16 cellular contexts compared by ENCODE assay signal in the genomic region with DNA sequence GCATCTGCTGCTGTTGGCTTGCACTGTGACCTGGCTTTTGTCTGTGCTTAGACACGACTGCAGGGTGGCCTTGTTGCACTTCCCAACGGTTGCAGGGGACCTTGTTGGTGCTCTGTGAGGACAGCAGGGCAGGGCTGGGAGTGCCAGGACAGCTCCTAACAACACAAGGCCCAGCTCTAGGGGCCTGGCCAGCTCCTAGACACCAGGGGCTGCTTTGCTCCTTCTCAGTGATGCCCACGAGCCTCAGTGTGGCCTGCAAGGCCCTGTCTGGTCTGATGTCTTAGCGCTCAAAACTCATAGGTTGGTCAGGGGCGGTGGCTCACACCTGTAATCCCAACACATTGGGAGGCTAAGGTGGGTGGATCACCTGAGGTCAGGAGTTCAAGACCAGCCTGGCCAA.
DNase-seq lines count a peak whose midpoint lies in the region; ATAC-seq and TF ChIP-seq lines count a peak whose summit lies in the region.
"Had no signal": no experiment of that assay in that cellular context is flagged by ENCODE, and none has a peak within 500 bp of the region (broad histone marks: within the 10 kb centered on the region; RNA-seq: fewer than 3 reads in every experiment).

No MANE protein-coding gene starts in this region.

- H4K91ac ChIP-seq in IMR-90 (ENCODE audit: insufficient read depth, low read depth, low read length) (no peak overlapping the region), neuronal stem cell (ENCODE audit: low read depth, low read length, poor library complexity) (no peak overlapping the region)

- DNase-seq in IMR-90 (no peak), Panc1 (ENCODE audit: low read depth, low spot score) (no peak), neuronal stem cell (ENCODE audit: low spot score) (no peak), stomach (no peak)
- DNase-seq: C1 segment of cervical spinal cord; Calu3; CD4-positive, alpha-beta memory T cell; COR-L47; DMS53; DMS79 treated with DMSO at 0.1 percent for 48 hours; GF-D8; GOT3; H7; HCEC 1CT had no signal

- H3K4me1 ChIP-seq in IMR-90 (ENCODE audit: control insufficient read depth, insufficient read depth, low read length) = peaks cover 8% of the 10 kb centered on the region
- H3K4me1 ChIP-seq in Panc1 (ENCODE audit: control insufficient read depth, insufficient read depth, low read length) = peaks cover 8% of the 10 kb centered on the region; the same call in 1 of the 2 replicates
- H3K4me1 ChIP-seq in neuronal stem cell (ENCODE audit: control insufficient read depth in 2 of 2, insufficient read depth in 1 of 2, low read depth in 1 of 2, low read length in 2 of 2) = peaks cover 4 to 12% of the 10 kb centered on the region in 2 donors
- peaks cover 0 to 5% (median 0%) of the 10 kb centered on the region in 4 donors for H3K4me1 ChIP-seq in stomach

- no peak overlapping the region for H3K56ac ChIP-seq in IMR-90 (ENCODE audit: extremely low read depth, insufficient read depth, low read length)

- no peak overlapping the region for H2BK120ac ChIP-seq in IMR-90 (ENCODE audit: low read depth, low read length)
- H2BK120ac ChIP-seq in neuronal stem cell (ENCODE audit: low read depth, low read length) = no peak overlapping the region

- H3K14ac ChIP-seq in IMR-90 (replicated peaks; ENCODE audit: low read depth, low read length) (no peak overlapping the region), neuronal stem cell (ENCODE audit: low read length) (no peak overlapping the region)

- no peak for TF ChIP-seq POLR2A in IMR-90 (IDR thresholded peaks at IDR 0.05; ENCODE audit: low read depth, low read length)
- TF ChIP-seq POLR2A in stomach (IDR thresholded peaks at IDR 0.05) = no peak

- H3K9ac ChIP-seq in IMR-90 (ENCODE audit: low read depth, low read length) = no peak overlapping the region
- H3K9ac ChIP-seq in neuronal stem cell (ENCODE audit: low read depth, low read length, poor library complexity) = no peak overlapping the region

- H3K23ac ChIP-seq in IMR-90 (ENCODE audit: low read depth, low read length) (no peak overlapping the region), neuronal stem cell (ENCODE audit: low read depth, low read length, poor library complexity) (no peak overlapping the region)

- 80% methylated on average over 1 of the region's 5 CpGs; no CpG with 5 or more reads in 1 of the 2 experiments for WGBS in IMR-90 (ENCODE audit: extremely low coverage in 2 of 2, insufficient read length in 1 of 2), 2 experiments
- WGBS in neuronal stem cell (ENCODE audit: extremely low coverage in 2 of 2, insufficient read length in 2 of 2, insufficient replicate concordance in 1 of 2), 2 donors = no CpG with 5 or more reads among the region's 5 CpGs
- WGBS in stomach, 5 donors = 61 to 93% (median 78%) methylated on average over 3 to 5 of the region's 5 CpGs

- peak overlapping the region; percentile 15 for H2AK9ac ChIP-seq in IMR-90 (replicated peaks; ENCODE audit: low read depth, low read length, poor library complexity)

- TF ChIP-seq CTCF in IMR-90 (conservative IDR thresholded peaks at IDR 0.05; ENCODE audit: low read depth, low read length) (no peak), Panc1 (IDR thresholded peaks at IDR 0.05) (no peak), stomach (IDR thresholded peaks at IDR 0.05) (no peak)

- no peak overlapping the region for H2AK5ac ChIP-seq in IMR-90 (ENCODE audit: low read depth, low read length)
- H2AK5ac ChIP-seq in neuronal stem cell (ENCODE audit: low read depth, low read length) = peak overlapping the region; percentile 93

- no peak overlapping the region for H2BK20ac ChIP-seq in IMR-90 (ENCODE audit: low read depth, low read length)

- dilution Hi-C loops in IMR-90 (cut with HindIII; ENCODE audit: low sequenced_read_pairs, unreplicated experiment) = no loop called here

- in situ Hi-C loops in IMR-90 (cut with MboI; ENCODE audit: low sequenced_read_pairs) (no loop called here), Panc1 (cut with HindIII; ENCODE audit: low pct_unique_long_range_greater_than_20kb, low sequenced_read_pairs) (no loop called here)

- H2BK12ac ChIP-seq in neuronal stem cell (ENCODE audit: low read length) = no peak overlapping the region

- H3K36me3 ChIP-seq in IMR-90 (ENCODE audit: control insufficient read depth, insufficient read depth, low read length) (no peaks in the 10 kb centered on the region), Panc1 (ENCODE audit: control insufficient read depth, insufficient read depth, low read length) (no peaks in the 10 kb centered on the region), neuronal stem cell (replicated peaks in 1 of 2; ENCODE audit: control insufficient read depth in 2 of 2, insufficient read depth in 2 of 2, low read length in 2 of 2) (no peaks in the 10 kb centered on the region), stomach (no peaks in the 10 kb centered on the region)

- H3K27ac ChIP-seq in IMR-90 (ENCODE audit: insufficient read depth, low read length) (no peak overlapping the region), Panc1 (ENCODE audit: low read length) (no peak overlapping the region), neuronal stem cell (replicated peaks; ENCODE audit: low read length) (no peak overlapping the region), stomach (no peak overlapping the region)

- H2BK5ac ChIP-seq in IMR-90 (ENCODE audit: low read depth, low read length, poor library complexity, severe bottlenecking) (no peak overlapping the region), neuronal stem cell (ENCODE audit: low read length) (peak overlapping the region; percentile 42)

- intact Hi-C loops in IMR-90 (cut with micrococcal nuclease) = no loop called here
- intact Hi-C loops in Panc1 (cut with micrococcal nuclease; ENCODE audit: unreplicated experiment) = no loop called here
- intact Hi-C loops in stomach (cut with DNase I; ENCODE audit: low total_unique reads) = no loop called here

- CTCF ChIA-PET in IMR-90 (lab: Yijun Ruan, JAX) = no interaction called here
- CTCF ChIA-PET in Panc1 (lab: Charles Lee) = no interaction called here

- no peaks in the 10 kb centered on the region for H4K20me1 ChIP-seq in IMR-90 (ENCODE audit: insufficient read depth, low read length)

- TF ChIP-seq EP300 in stomach (IDR thresholded peaks at IDR 0.05) = no peak

- POLR2A ChIA-PET in IMR-90 (lab: Charles Lee; ENCODE audit: unreplicated experiment) = no interaction called here
- POLR2A ChIA-PET in Panc1 (lab: Charles Lee) = no interaction called here

- H3K9me1 ChIP-seq in IMR-90 (ENCODE audit: insufficient read depth, low read length) = peaks cover 9% of the 10 kb centered on the region; the same call in 1 of the 2 replicates

- H3K4ac ChIP-seq in IMR-90 (ENCODE audit: low read depth, low read length) (no peak overlapping the region), neuronal stem cell (ENCODE audit: low read length) (peak overlapping the region; percentile 26)

- H2AFZ ChIP-seq in IMR-90 (replicated peaks; ENCODE audit: low read length, poor library complexity) = peak overlapping the region; percentile 37
- H2AFZ ChIP-seq in neuronal stem cell (ENCODE audit: low read length) = no peak overlapping the region

- H3K79me1 ChIP-seq in IMR-90 (ENCODE audit: low read depth in 1 of 2, low read length in 2 of 2) = no peaks in the 10 kb centered on the region
- H3K79me1 ChIP-seq in neuronal stem cell (ENCODE audit: low read depth, low read length) = no peaks in the 10 kb centered on the region

- H4K8ac ChIP-seq in IMR-90 (ENCODE audit: low read depth in 2 of 2, low read length in 2 of 2) = no peak overlapping the region
- H4K8ac ChIP-seq in neuronal stem cell (ENCODE audit: low read depth, low read length) = no peak overlapping the region

- no peak overlapping the region for H3K4me2 ChIP-seq in IMR-90 (ENCODE audit: low read depth, low read length)
- H3K4me2 ChIP-seq in neuronal stem cell (ENCODE audit: insufficient read depth, low read length, poor library complexity, severe bottlenecking) = no peak overlapping the region

- H3K9me3 ChIP-seq in IMR-90 (ENCODE audit: control insufficient read depth, insufficient read depth, low read length) = no peaks in the 10 kb centered on the region; the same call in 1 of the 2 replicates
- no peaks in the 10 kb centered on the region for H3K9me3 ChIP-seq in Panc1 (ENCODE audit: control insufficient read depth, insufficient read depth, low read depth, low read length)
- H3K9me3 ChIP-seq in neuronal stem cell (replicated peaks in 1 of 2; ENCODE audit: control insufficient read depth in 2 of 2, insufficient read depth in 1 of 2, low read depth in 1 of 2, low read length in 2 of 2) = no peaks in the 10 kb centered on the region
- no peaks in the 10 kb centered on the region for H3K9me3 ChIP-seq in stomach

- no peaks in the 10 kb centered on the region for H3K27me3 ChIP-seq in IMR-90 (ENCODE audit: control insufficient read depth, insufficient read depth, low read length)
- H3K27me3 ChIP-seq in Panc1 (ENCODE audit: control insufficient read depth, insufficient read depth, low read length) = no peaks in the 10 kb centered on the region
- H3K27me3 ChIP-seq in neuronal stem cell (ENCODE audit: control insufficient read depth in 3 of 3, insufficient read depth in 3 of 3, low read depth in 1 of 3, low read length in 3 of 3) = peaks cover 0 to 3% (median 0%) of the 10 kb centered on the region in 3 experiments
- H3K27me3 ChIP-seq in stomach = no peaks in the 10 kb centered on the region

- BruUV-seq in IMR-90 (replicated peaks; lab: Mats Ljungman, UMichigan) (no TSS peak), Panc1 (replicated peaks; lab: Mats Ljungman, UMichigan) (no TSS peak)

- ATAC-seq in IMR-90 (ENCODE audit: low read depth) (no peak), Panc1 (peak; percentile 32; the same call in 1 of the 2 replicates), HG03175 (IDR thresholded peaks at IDR 0.05; ENCODE audit: unreplicated experiment) (no peak), HG03095 (IDR thresholded peaks at IDR 0.05; ENCODE audit: unreplicated experiment) (no peak)

- TF ChIP-seq RAD21 in IMR-90 (IDR thresholded peaks at IDR 0.05; ENCODE audit: low read length) = no peak

- H2BK15ac ChIP-seq in IMR-90 (ENCODE audit: low read depth, low read length) (no peak overlapping the region), neuronal stem cell (ENCODE audit: low read length) (peak overlapping the region; percentile 84)

- no peak overlapping the region for H3K4me3 ChIP-seq in IMR-90 (ENCODE audit: insufficient read depth, low read depth, low read length)
- H3K4me3 ChIP-seq in Panc1 (ENCODE audit: low read depth in 2 of 2, low read length in 2 of 2) = no peak overlapping the region
- no peak overlapping the region for H3K4me3 ChIP-seq in neuronal stem cell (ENCODE audit: low read length in 2 of 2)
- H3K4me3 ChIP-seq in stomach = no peak overlapping the region

- H3K18ac ChIP-seq in IMR-90 (ENCODE audit: low read depth, low read length) = no peak overlapping the region
- peak overlapping the region; percentile 69 for H3K18ac ChIP-seq in neuronal stem cell (ENCODE audit: low read length)

- H4K5ac ChIP-seq in IMR-90 (ENCODE audit: low read depth, low read length) = no peak overlapping the region

TF ChIP-seq in IMR-90, 13 proteins besides CTCF, POLR2A, EP300 and RAD21 (continues in another document):
- no peak for TF ChIP-seq NFE2L2 (IDR thresholded peaks at IDR 0.05; ENCODE audit: low read depth, low read length)
